1 cellular context compared by ENCODE assay signal in the genomic region with DNA sequence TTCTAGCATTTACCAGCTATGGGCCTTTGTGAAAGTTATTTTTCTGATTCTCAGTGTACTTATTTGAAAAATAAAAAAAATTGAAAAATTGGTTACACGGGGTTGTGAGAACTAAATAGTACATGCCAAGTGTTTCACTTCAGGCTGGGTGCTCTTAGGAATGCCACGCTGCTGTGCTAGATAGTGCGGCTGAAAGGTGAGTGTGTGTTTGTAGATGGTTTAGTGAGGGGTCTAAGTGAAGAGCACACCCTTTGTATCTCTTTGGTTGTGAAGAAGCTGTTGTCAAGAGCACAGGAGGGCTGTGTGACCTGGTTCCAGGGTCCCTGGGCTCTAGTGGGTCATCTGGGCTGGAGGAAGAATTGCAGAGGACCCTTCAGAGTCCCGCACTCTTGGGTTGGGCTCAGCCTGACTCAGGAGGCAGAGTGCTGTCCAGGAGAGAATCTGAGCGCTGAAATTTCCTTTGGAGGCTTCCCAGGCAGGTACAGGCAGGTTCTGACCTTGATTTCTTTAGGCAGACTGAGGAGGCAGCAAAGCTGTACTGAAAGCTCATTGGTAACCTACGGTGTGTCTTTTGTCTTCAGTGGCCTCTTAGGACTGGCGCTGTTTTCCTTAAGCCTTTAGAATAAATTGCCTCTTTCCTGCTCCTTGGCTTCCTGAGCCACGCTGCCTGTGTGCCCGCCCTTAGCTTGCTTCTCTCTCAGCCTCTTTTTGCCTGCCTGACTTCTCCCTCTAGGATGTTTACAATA.
TF ChIP-seq lines count a peak whose summit lies in the region.

No MANE protein-coding gene starts in this region.

TF ChIP-seq in GM23338, 12 proteins besides CTCF, POLR2A, EP300 and RAD21 (continued from another document):
- no peak for TF ChIP-seq EZH2 (IDR thresholded peaks at IDR 0.05; ENCODE audit: low read depth, unreplicated experiment)
